Comparison of ENCODE assay signal across 1 cellular context in genomic region chr14:101540481-101540880, GRCh38.
TF ChIP-seq lines count a peak whose summit lies in the region.

No MANE protein-coding gene starts in this region.

TF ChIP-seq in H1, 55 proteins besides CTCF, POLR2A, EP300 and RAD21:
- TF ChIP-seq KDM5A (IDR thresholded peaks at IDR 0.05; ENCODE audit: low read length): no peak
- no peak for TF ChIP-seq SAP30 (IDR thresholded peaks at IDR 0.05; ENCODE audit: insufficient read depth, insufficient replicate concordance, low read length)
- no peak for TF ChIP-seq SUZ12 (IDR thresholded peaks at IDR 0.05; ENCODE audit: low read length)
- no peak for TF ChIP-seq JUND (IDR thresholded peaks at IDR 0.05; ENCODE audit: low read length)
